14 cellular contexts compared by ENCODE assay signal in the genomic region with DNA sequence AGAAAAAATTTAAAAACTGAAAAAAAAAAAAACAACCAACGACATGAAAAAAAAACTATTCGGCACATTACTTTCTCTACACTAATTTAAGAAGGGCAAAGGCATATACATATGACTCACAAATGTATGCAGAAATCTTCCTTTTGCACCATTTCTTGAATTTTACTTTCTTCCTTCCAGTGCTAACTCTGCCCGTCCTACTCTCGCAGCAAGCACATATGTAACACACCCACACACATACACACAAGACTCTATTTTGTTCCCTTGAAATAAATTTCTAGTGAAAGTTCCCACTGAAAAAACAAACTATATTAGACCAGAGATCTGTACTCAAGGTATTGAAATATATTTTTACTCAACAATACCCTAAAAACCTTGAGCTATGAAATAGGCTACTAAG. TPM values are rescaled to one million over a fixed set of nuclear protein-coding genes. Genes with fewer than 3 reads are reported as not detected.
DNase-seq lines count a peak whose midpoint lies in the region; ATAC-seq and TF ChIP-seq lines count a peak whose summit lies in the region.
"Had no signal": no experiment of that assay in that cellular context is flagged by ENCODE, and none has a peak within 500 bp of the region (broad histone marks: within the 10 kb centered on the region; RNA-seq: fewer than 3 reads in every experiment).

No MANE protein-coding gene starts in this region.

- H3K4me3 ChIP-seq in osteoblast (ENCODE audit: insufficient read depth, low read length): no peak overlapping the region
- H3K4me3 ChIP-seq: prostate gland, uterus had no signal

- peaks cover 48% of the 10 kb centered on the region for H3K4me1 ChIP-seq in osteoblast (ENCODE audit: insufficient read depth, low read length)

- no peaks in the 10 kb centered on the region for H3K36me3 ChIP-seq in osteoblast (ENCODE audit: insufficient read depth, low read length)
- H3K36me3 ChIP-seq: prostate gland, uterus had no signal

- peak overlapping the region in 2 of 3 donors; percentile 2 to 32 for H3K27ac Mint-ChIP-seq in IgD-negative memory B cell

- H2AFZ ChIP-seq in osteoblast (ENCODE audit: low read length): no peak overlapping the region

- H3K27ac ChIP-seq in osteoblast (ENCODE audit: low read depth, low read length): no peak overlapping the region
- H3K27ac ChIP-seq: prostate gland, uterus had no signal

- peaks cover 81% of the 10 kb centered on the region for H3K4me1 Mint-ChIP-seq in activated T-cell treated with anti-CD3 and anti-CD28 coated beads, Interleukin-2, amount 50 U/mL, for 4 hours (ENCODE audit: low read depth)
- H3K4me1 Mint-ChIP-seq in IgD-negative memory B cell: peaks cover 44 to 68% (median 58%) of the 10 kb centered on the region in 3 donors

- DNase-seq in activated T-cell treated with anti-CD3 and anti-CD28 coated beads, Interleukin-2, amount 50 U/mL, for 4 hours: no peak
- DNase-seq in activated T-cell treated with anti-CD3 and anti-CD28 coated beads, Interleukin-2, amount 50 U/mL, for 48 hours: no peak
- DNase-seq in cerebellar cortex (ENCODE audit: low spot score) (peak; percentile 36), osteoblast (ENCODE audit: insufficient read length, low spot score, missing footprints) (no peak), cerebellum (ENCODE audit: low spot score) (no peak), midbrain (lab: John Stamatoyannopoulos, UW) (no peak)
- DNase-seq: activated CD4-positive, alpha-beta T cell treated with anti-CD3 and anti-CD28 coated beads for 48 hours; cortex of kidney; NCI-H1092 treated with DMSO at 0.1 percent for 48 hours; OCI-M1; uterus had no signal

- H3K9me3 Mint-ChIP-seq in activated T-cell treated with anti-CD3 and anti-CD28 coated beads, Interleukin-2, amount 50 U/mL, for 4 hours: peaks cover 3% of the 10 kb centered on the region
- H3K9me3 Mint-ChIP-seq in IgD-negative memory B cell: no peaks in the 10 kb centered on the region

- peaks cover 69% of the 10 kb centered on the region for H3K79me2 ChIP-seq in osteoblast (ENCODE audit: insufficient read depth, low read length)

- H3K36me3 Mint-ChIP-seq in activated T-cell treated with anti-CD3 and anti-CD28 coated beads, Interleukin-2, amount 50 U/mL, for 4 hours (ENCODE audit: insufficient read depth): peaks cover 39% of the 10 kb centered on the region
- peaks cover 4% of the 10 kb centered on the region for H3K36me3 Mint-ChIP-seq in IgD-negative memory B cell

- H3K27me3 Mint-ChIP-seq in activated T-cell treated with anti-CD3 and anti-CD28 coated beads, Interleukin-2, amount 50 U/mL, for 4 hours (ENCODE audit: low read depth): no peaks in the 10 kb centered on the region
- no peaks in the 10 kb centered on the region for H3K27me3 Mint-ChIP-seq in IgD-negative memory B cell

- no peaks in the 10 kb centered on the region for H3K27me3 ChIP-seq in osteoblast (ENCODE audit: insufficient read depth, low read length)
- H3K27me3 ChIP-seq: uterus had no signal

- TF ChIP-seq CTCF in osteoblast (IDR thresholded peaks at IDR 0.05; ENCODE audit: extremely low read depth, low read depth, low read length): no peak

- peak; percentile 30 to 41 for ATAC-seq in activated T-cell treated with anti-CD3 and anti-CD28 coated beads, Interleukin-2, amount 50 U/mL, for 4 hours
- ATAC-seq in HG03095 (IDR thresholded peaks at IDR 0.05; ENCODE audit: unreplicated experiment): no peak

- H3K4me3 Mint-ChIP-seq in activated T-cell treated with anti-CD3 and anti-CD28 coated beads, Interleukin-2, amount 50 U/mL, for 4 hours: peak overlapping the region; percentile 68
- H3K4me3 Mint-ChIP-seq in IgD-negative memory B cell: peak overlapping the region; percentile 1 to 63 (median 2)

- no peaks in the 10 kb centered on the region for H4K20me1 ChIP-seq in osteoblast (ENCODE audit: insufficient read depth, low read length)

- peak overlapping the region; percentile 52 for H3K4me2 ChIP-seq in osteoblast (ENCODE audit: insufficient read depth, low read length)

- H3K9me3 ChIP-seq in osteoblast (ENCODE audit: low read depth, low read length): no peaks in the 10 kb centered on the region
- H3K9me3 ChIP-seq: prostate gland, uterus had no signal

RNA-seq across cellular contexts. Expression of gene BTG1, which starts 14.6 kb away (rescaled TPM):
- total RNA-seq in activated T-cell treated with anti-CD3 and anti-CD28 coated beads, Interleukin-2, amount 50 U/mL, for 4 hours: 100 to 1,000 TPM; 119 to 204 (median 130) TPM
- 669 TPM for polyA plus RNA-seq in IgD-negative memory B cell
- total RNA-seq in osteoblast (23.6 and 25.0 TPM in 2 replicates), cerebellum (47.0 TPM)
